ENCODE assay signal across 8 cellular contexts in genomic region chr11:117817213-117818035, GRCh38. TPM values are rescaled to one million over a fixed set of nuclear protein-coding genes. Genes with fewer than 3 reads are reported as not detected.
DNase-seq lines count a peak whose midpoint lies in the region; ATAC-seq and TF ChIP-seq lines count a peak whose summit lies in the region.

No MANE protein-coding gene starts in this region.

- H3K27me3 Mint-ChIP-seq in CD4-positive, CD25-positive, alpha-beta regulatory T cell = no peaks in the 10 kb centered on the region

- peak overlapping the region; percentile 73 to 98 (median 95) for H3K27ac Mint-ChIP-seq in CD4-positive, CD25-positive, alpha-beta regulatory T cell

- DNase-seq in CD4-positive, CD25-positive, alpha-beta regulatory T cell = peak; percentile 69 to 82 (median 82)
- DNase-seq in NCI-H146 treated with DMSO at 0.1 percent for 48 hours (lab: John Stamatoyannopoulos, UW; ENCODE audit: unreplicated experiment) = peak; percentile 64
- peak; percentile 17 for DNase-seq in T1000 (lab: John Stamatoyannopoulos, UW)
- peak; percentile 77 for DNase-seq in astrocyte of the spinal cord (ENCODE audit: low read depth, low spot score)
- DNase-seq in hypothalamus (lab: John Stamatoyannopoulos, UW) = peak in 47 of 51 donors; percentile 38 to 91 (median 73)
- peak; percentile 31 to 62 for DNase-seq in gastrocnemius medialis

- H3K9me3 ChIP-seq in CD4-positive, CD25-positive, alpha-beta regulatory T cell (ENCODE audit: control insufficient read depth in 2 of 2, low read length in 2 of 2) = no peaks in the 10 kb centered on the region
- H3K9me3 ChIP-seq in gastrocnemius medialis = no peaks in the 10 kb centered on the region

- peaks cover 5 to 56% (median 27%) of the 10 kb centered on the region in 4 donors for H3K4me1 Mint-ChIP-seq in CD4-positive, CD25-positive, alpha-beta regulatory T cell

- no peaks in the 10 kb centered on the region for H3K27me3 ChIP-seq in CD4-positive, CD25-positive, alpha-beta regulatory T cell (ENCODE audit: control insufficient read depth, insufficient read depth, low read length)
- H3K27me3 ChIP-seq in gastrocnemius medialis = no peaks in the 10 kb centered on the region

- peak; percentile 43 to 48 for ATAC-seq in CD4-positive, CD25-positive, alpha-beta regulatory T cell (ENCODE audit: low read depth in 2 of 2)
- ATAC-seq in GM21423 (IDR thresholded peaks at IDR 0.05; ENCODE audit: unreplicated experiment) (peak; percentile 18), gastrocnemius medialis (peak; percentile 64 to 70), HG03039 (IDR thresholded peaks at IDR 0.05; ENCODE audit: unreplicated experiment) (no peak)

- TF ChIP-seq CTCF in astrocyte of the spinal cord (IDR thresholded peaks at IDR 0.05; ENCODE audit: low read depth, low read length) = peak; percentile 99
- peak; percentile 84 to 97 (median 91) for TF ChIP-seq CTCF in gastrocnemius medialis (IDR thresholded peaks at IDR 0.05 in 4 of 5, conservative IDR thresholded peaks at IDR 0.05 in 1 of 5)

- peak overlapping the region; percentile 51 to 88 (median 56) for H3K4me3 Mint-ChIP-seq in CD4-positive, CD25-positive, alpha-beta regulatory T cell

- H3K4me1 ChIP-seq in CD4-positive, CD25-positive, alpha-beta regulatory T cell (ENCODE audit: control insufficient read depth, insufficient read depth, low read length, poor library complexity, severe bottlenecking) = peaks cover 49% of the 10 kb centered on the region
- H3K4me1 ChIP-seq in gastrocnemius medialis = peaks cover 0 to 3% of the 10 kb centered on the region in 2 donors

- peak overlapping the region; percentile 55 for H3K27ac ChIP-seq in CD4-positive, CD25-positive, alpha-beta regulatory T cell (ENCODE audit: insufficient read depth, low read length, poor library complexity, severe bottlenecking)
- peak overlapping the region in 1 of 4 donors; percentile 18 for H3K27ac ChIP-seq in gastrocnemius medialis

- no peaks in the 10 kb centered on the region for H3K9me3 Mint-ChIP-seq in CD4-positive, CD25-positive, alpha-beta regulatory T cell

- no peak for TF ChIP-seq POLR2A in gastrocnemius medialis (IDR thresholded peaks at IDR 0.05)

- intact Hi-C loops in gastrocnemius medialis (cut with DNase I; ENCODE audit: low total_unique reads) = loop anchor here (5.0 kb wide), 1 partner anchor 390 kb away; no protein-coding TSS in a partner anchor

- in situ Hi-C loops in astrocyte of the spinal cord (cut with HindIII; ENCODE audit: low sequenced_read_pairs) = no loop called here
- in situ Hi-C loops in gastrocnemius medialis (cut with MboI; ENCODE audit: low sequenced_read_pairs in 4 of 4) = no loop called here

- H3K4me3 ChIP-seq in CD4-positive, CD25-positive, alpha-beta regulatory T cell (ENCODE audit: low read depth, low read length) = peak overlapping the region; percentile 41
- H3K4me3 ChIP-seq in astrocyte of the spinal cord (ENCODE audit: low read depth, low read length) = no peak overlapping the region
- no peak overlapping the region for H3K4me3 ChIP-seq in gastrocnemius medialis

- H3K36me3 Mint-ChIP-seq in CD4-positive, CD25-positive, alpha-beta regulatory T cell = no peaks in the 10 kb centered on the region

- no peaks in the 10 kb centered on the region for H3K36me3 ChIP-seq in CD4-positive, CD25-positive, alpha-beta regulatory T cell (ENCODE audit: control insufficient read depth, insufficient read depth, low read length)
- H3K36me3 ChIP-seq in gastrocnemius medialis = no peaks in the 10 kb centered on the region

RNA-seq across cellular contexts. Expression of gene FXYD2, which starts 7.1 kb away (rescaled TPM):
- total RNA-seq in CD4-positive, CD25-positive, alpha-beta regulatory T cell = 4.0 TPM
- polyA plus RNA-seq in CD4-positive, CD25-positive, alpha-beta regulatory T cell = 10 to 100 TPM; 35.5 to 88.9 (median 72.3) TPM
- total RNA-seq in gastrocnemius medialis = under 1 TPM in 1 of 4 donors, not detected in 3; 0.87 TPM

RNA-seq across cellular contexts. Expression of gene DSCAML1, which starts 20.4 kb away (rescaled TPM):
- total RNA-seq in CD4-positive, CD25-positive, alpha-beta regulatory T cell = 1.6 TPM
- polyA plus RNA-seq in CD4-positive, CD25-positive, alpha-beta regulatory T cell = under 1 TPM in 3 of 4 donors, not detected in 1; 0.08 to 0.34 (median 0.25) TPM
- total RNA-seq in gastrocnemius medialis = under 1 TPM; 0.05 to 0.15 (median 0.07) TPM

RNA-seq across cellular contexts. Expression of gene FXYD6, which starts 59.0 kb away (rescaled TPM):
- total RNA-seq in CD4-positive, CD25-positive, alpha-beta regulatory T cell = not detected
- not detected for polyA plus RNA-seq in CD4-positive, CD25-positive, alpha-beta regulatory T cell
- 10 to 100 TPM in 1 of 4 donors, 1 to 10 TPM in 3; 2.9 to 17.7 (median 5.4) TPM for total RNA-seq in gastrocnemius medialis

Comparison
In these comparisons a context has a peak if more than half of its experiments do, and no peak if none do; other contexts are left out.
1. DNase-seq: peak in every context shown above with its lines; median percentile 82 in CD4-positive, CD25-positive, alpha-beta regulatory T cell; 77 in astrocyte of the spinal cord; 73 in hypothalamus; 64 in NCI-H146 treated with DMSO at 0.1 percent for 48 hours; 46 in gastrocnemius medialis; 17 in T1000.